Comparison of ENCODE assay signal across 1 cellular context in the genomic region with DNA sequence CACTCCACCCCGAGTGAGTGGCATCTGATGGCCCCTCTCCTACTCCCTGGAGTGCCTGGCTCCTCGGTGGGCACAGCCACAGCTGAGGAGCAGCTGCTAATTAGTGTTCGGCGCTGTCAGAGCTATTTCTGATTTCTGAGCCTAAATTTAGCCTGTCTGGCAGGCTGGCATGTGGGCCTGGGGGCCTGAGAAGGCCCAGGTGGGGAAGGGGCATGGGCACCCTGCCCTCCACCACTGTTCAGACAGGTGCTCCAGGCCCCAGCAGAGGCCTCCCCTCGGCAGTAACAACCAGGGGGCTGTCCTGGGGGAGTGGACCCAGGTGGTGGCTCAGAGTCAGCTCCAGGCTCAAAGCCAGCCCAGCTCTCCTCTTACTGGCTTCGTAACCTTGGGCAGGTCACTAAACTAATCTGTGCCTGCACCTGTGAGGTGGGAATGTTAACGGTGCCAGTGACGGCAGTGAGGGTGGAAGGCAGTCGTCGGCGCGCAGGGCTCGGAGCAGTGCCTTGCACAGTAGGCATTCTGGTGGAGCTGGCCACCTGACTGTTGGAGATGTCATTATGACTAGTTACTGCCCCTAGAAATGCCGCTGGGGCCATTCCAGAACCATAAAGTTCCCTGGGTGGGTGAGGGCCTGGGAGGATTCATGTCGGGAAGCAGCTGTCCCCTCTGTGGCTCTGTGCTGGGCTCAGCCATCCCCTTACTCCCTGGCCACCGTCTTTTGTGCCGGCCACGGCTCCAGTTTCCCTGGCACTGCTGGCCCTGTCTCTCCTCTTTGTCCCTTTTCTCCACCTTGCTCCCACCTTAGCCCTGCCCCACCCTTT.
TF ChIP-seq lines count a peak whose summit lies in the region.

No MANE protein-coding gene starts in this region.

TF ChIP-seq in WTC11, 78 proteins besides CTCF, POLR2A, EP300 and RAD21 (continued from another document):
- TF ChIP-seq, protein P1, sequence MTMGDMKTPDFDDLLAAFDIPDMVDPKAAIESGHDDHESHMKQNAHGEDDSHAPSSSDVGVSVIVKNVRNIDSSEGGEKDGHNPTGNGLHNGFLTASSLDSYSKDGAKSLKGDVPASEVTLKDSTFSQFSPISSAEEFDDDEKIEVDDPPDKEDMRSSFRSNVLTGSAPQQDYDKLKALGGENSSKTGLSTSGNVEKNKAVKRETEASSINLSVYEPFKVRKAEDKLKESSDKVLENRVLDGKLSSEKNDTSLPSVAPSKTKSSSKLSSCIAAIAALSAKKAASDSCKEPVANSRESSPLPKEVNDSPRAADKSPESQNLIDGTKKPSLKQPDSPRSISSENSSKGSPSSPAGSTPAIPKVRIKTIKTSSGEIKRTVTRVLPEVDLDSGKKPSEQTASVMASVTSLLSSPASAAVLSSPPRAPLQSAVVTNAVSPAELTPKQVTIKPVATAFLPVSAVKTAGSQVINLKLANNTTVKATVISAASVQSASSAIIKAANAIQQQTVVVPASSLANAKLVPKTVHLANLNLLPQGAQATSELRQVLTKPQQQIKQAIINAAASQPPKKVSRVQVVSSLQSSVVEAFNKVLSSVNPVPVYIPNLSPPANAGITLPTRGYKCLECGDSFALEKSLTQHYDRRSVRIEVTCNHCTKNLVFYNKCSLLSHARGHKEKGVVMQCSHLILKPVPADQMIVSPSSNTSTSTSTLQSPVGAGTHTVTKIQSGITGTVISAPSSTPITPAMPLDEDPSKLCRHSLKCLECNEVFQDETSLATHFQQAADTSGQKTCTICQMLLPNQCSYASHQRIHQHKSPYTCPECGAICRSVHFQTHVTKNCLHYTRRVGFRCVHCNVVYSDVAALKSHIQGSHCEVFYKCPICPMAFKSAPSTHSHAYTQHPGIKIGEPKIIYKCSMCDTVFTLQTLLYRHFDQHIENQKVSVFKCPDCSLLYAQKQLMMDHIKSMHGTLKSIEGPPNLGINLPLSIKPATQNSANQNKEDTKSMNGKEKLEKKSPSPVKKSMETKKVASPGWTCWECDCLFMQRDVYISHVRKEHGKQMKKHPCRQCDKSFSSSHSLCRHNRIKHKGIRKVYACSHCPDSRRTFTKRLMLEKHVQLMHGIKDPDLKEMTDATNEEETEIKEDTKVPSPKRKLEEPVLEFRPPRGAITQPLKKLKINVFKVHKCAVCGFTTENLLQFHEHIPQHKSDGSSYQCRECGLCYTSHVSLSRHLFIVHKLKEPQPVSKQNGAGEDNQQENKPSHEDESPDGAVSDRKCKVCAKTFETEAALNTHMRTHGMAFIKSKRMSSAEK (CRISPR knock-in tag; IDR thresholded peaks at IDR 0.05; ENCODE audit: borderline replicate concordance), result no peak
- no peak for TF ChIP-seq ZNF317 (CRISPR knock-in tag; IDR thresholded peaks at IDR 0.05; ENCODE audit: borderline replicate concordance, low read depth)
- TF ChIP-seq PRRX2 (CRISPR knock-in tag; IDR thresholded peaks at IDR 0.05), result no peak
- TF ChIP-seq MXD4 (CRISPR knock-in tag; IDR thresholded peaks at IDR 0.05; ENCODE audit: borderline replicate concordance), result no peak
- no peak for TF ChIP-seq ZNF263 (CRISPR knock-in tag; IDR thresholded peaks at IDR 0.05; ENCODE audit: low read depth)
- TF ChIP-seq, protein P2, sequence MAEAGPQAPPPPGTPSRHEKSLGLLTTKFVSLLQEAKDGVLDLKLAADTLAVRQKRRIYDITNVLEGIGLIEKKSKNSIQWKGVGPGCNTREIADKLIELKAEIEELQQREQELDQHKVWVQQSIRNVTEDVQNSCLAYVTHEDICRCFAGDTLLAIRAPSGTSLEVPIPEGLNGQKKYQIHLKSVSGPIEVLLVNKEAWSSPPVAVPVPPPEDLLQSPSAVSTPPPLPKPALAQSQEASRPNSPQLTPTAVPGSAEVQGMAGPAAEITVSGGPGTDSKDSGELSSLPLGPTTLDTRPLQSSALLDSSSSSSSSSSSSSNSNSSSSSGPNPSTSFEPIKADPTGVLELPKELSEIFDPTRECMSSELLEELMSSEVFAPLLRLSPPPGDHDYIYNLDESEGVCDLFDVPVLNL (CRISPR knock-in tag; IDR thresholded peaks at IDR 0.05; ENCODE audit: borderline replicate concordance, low read depth), result no peak
- no peak for TF ChIP-seq GTF2I (CRISPR knock-in tag; conservative IDR thresholded peaks at IDR 0.05)
- TF ChIP-seq, protein P3, sequence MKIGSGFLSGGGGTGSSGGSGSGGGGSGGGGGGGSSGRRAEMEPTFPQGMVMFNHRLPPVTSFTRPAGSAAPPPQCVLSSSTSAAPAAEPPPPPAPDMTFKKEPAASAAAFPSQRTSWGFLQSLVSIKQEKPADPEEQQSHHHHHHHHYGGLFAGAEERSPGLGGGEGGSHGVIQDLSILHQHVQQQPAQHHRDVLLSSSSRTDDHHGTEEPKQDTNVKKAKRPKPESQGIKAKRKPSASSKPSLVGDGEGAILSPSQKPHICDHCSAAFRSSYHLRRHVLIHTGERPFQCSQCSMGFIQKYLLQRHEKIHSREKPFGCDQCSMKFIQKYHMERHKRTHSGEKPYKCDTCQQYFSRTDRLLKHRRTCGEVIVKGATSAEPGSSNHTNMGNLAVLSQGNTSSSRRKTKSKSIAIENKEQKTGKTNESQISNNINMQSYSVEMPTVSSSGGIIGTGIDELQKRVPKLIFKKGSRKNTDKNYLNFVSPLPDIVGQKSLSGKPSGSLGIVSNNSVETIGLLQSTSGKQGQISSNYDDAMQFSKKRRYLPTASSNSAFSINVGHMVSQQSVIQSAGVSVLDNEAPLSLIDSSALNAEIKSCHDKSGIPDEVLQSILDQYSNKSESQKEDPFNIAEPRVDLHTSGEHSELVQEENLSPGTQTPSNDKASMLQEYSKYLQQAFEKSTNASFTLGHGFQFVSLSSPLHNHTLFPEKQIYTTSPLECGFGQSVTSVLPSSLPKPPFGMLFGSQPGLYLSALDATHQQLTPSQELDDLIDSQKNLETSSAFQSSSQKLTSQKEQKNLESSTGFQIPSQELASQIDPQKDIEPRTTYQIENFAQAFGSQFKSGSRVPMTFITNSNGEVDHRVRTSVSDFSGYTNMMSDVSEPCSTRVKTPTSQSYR (CRISPR knock-in tag; IDR thresholded peaks at IDR 0.05), result no peak
- no peak for TF ChIP-seq ZNF138 (CRISPR knock-in tag; conservative IDR thresholded peaks at IDR 0.05)
- TF ChIP-seq, protein P4, sequence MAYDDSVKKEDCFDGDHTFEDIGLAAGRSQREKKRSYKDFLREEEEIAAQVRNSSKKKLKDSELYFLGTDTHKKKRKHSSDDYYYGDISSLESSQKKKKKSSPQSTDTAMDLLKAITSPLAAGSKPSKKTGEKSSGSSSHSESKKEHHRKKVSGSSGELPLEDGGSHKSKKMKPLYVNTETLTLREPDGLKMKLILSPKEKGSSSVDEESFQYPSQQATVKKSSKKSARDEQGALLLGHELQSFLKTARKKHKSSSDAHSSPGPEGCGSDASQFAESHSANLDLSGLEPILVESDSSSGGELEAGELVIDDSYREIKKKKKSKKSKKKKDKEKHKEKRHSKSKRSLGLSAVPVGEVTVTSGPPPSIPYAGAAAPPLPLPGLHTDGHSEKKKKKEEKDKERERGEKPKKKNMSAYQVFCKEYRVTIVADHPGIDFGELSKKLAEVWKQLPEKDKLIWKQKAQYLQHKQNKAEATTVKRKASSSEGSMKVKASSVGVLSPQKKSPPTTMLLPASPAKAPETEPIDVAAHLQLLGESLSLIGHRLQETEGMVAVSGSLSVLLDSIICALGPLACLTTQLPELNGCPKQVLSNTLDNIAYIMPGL (CRISPR knock-in tag; IDR thresholded peaks at IDR 0.05), result no peak
- no peak for TF ChIP-seq ZNF423 (CRISPR knock-in tag; IDR thresholded peaks at IDR 0.05)
- no peak for TF ChIP-seq CREM (CRISPR knock-in tag; IDR thresholded peaks at IDR 0.05)
- no peak for TF ChIP-seq SOX15 (CRISPR knock-in tag; IDR thresholded peaks at IDR 0.05)
- TF ChIP-seq, protein P5, sequence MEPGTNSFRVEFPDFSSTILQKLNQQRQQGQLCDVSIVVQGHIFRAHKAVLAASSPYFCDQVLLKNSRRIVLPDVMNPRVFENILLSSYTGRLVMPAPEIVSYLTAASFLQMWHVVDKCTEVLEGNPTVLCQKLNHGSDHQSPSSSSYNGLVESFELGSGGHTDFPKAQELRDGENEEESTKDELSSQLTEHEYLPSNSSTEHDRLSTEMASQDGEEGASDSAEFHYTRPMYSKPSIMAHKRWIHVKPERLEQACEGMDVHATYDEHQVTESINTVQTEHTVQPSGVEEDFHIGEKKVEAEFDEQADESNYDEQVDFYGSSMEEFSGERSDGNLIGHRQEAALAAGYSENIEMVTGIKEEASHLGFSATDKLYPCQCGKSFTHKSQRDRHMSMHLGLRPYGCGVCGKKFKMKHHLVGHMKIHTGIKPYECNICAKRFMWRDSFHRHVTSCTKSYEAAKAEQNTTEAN (CRISPR knock-in tag; IDR thresholded peaks at IDR 0.05), result no peak
- no peak for TF ChIP-seq EMX1 (CRISPR knock-in tag; IDR thresholded peaks at IDR 0.05)
- no peak for TF ChIP-seq NFE2L1 (CRISPR knock-in tag; IDR thresholded peaks at IDR 0.05)
TF ChIP-seq in WTC11: peak in this region for 0.
